Comparison of ENCODE assay signal across 17 cellular contexts in the genomic region with DNA sequence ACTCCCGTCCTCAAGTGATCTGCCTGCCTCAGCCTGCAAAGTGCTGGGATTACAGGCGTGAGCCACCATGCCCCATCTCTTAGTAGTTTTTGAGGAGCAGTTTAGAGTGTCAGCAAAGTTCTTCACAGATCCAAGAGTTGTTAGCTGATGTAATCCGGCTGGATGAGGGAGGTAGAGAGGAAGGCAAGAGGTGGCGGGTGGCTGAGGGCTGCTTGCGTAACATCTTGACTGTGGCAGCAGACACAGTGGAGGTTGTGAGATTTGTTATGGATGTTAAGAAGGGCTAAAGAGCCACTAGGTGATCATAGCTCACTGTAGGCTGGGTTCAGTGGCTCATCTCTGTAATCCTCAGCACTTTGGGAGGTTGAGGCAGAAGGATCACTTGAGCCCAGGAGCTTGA. TPM values are rescaled to one million over a fixed set of nuclear protein-coding genes. Genes with fewer than 3 reads are reported as not detected.
DNase-seq lines count a peak whose midpoint lies in the region; ATAC-seq and TF ChIP-seq lines count a peak whose summit lies in the region.
"Had no signal": no experiment of that assay in that cellular context is flagged by ENCODE, and none has a peak within 500 bp of the region (broad histone marks: within the 10 kb centered on the region; RNA-seq: fewer than 3 reads in every experiment).

No MANE protein-coding gene starts in this region.

- H3K36me3 ChIP-seq in IMR-90 (ENCODE audit: control insufficient read depth, insufficient read depth, low read length) (no peaks in the 10 kb centered on the region), lung (ENCODE audit: control insufficient read depth in 2 of 2, insufficient read depth in 2 of 2, low read length in 2 of 2) (no peaks in the 10 kb centered on the region)

- no peak overlapping the region for H2BK15ac ChIP-seq in IMR-90 (ENCODE audit: low read depth, low read length)

- H3K4ac ChIP-seq in IMR-90 (ENCODE audit: low read depth, low read length), result no peak overlapping the region

- no peak overlapping the region for H2BK5ac ChIP-seq in IMR-90 (ENCODE audit: low read depth, low read length, poor library complexity, severe bottlenecking)

- H3K27ac ChIP-seq in IMR-90 (ENCODE audit: insufficient read depth, low read length) (no peak overlapping the region), lung (ENCODE audit: low read depth in 1 of 2, low read length in 1 of 2) (no peak overlapping the region)
- H3K27ac ChIP-seq: RWPE1 had no signal

- no TSS peak for BruUV-seq in IMR-90 (replicated peaks; lab: Mats Ljungman, UMichigan)

- no peaks in the 10 kb centered on the region for H3K4me1 ChIP-seq in IMR-90 (ENCODE audit: control insufficient read depth, insufficient read depth, low read length)
- no peaks in the 10 kb centered on the region for H3K4me1 ChIP-seq in lung (ENCODE audit: control insufficient read depth in 2 of 2, insufficient read depth in 2 of 2, low read length in 2 of 2)

- H3K56ac ChIP-seq in IMR-90 (ENCODE audit: extremely low read depth, insufficient read depth, low read length), result no peak overlapping the region

- H3K27ac Mint-ChIP-seq in immature natural killer cell, result no peak overlapping the region
- H3K27ac Mint-ChIP-seq: B cell; CD4-positive, CD25-positive, alpha-beta regulatory T cell; GM23338 had no signal

- POLR2A ChIA-PET in IMR-90 (lab: Charles Lee; ENCODE audit: unreplicated experiment), result no interaction called here

- H4K5ac ChIP-seq in IMR-90 (ENCODE audit: low read depth, low read length), result no peak overlapping the region

- WGBS in IMR-90 (ENCODE audit: extremely low coverage in 2 of 2, insufficient read length in 1 of 2), 2 experiments, result 38% methylated on average over 5 of the region's 5 CpGs; no CpG with 5 or more reads in 1 of the 2 experiments
- WGBS in lung, 2 donors, result 49 to 57% methylated on average over 5 of the region's 5 CpGs

- H2BK120ac ChIP-seq in IMR-90 (ENCODE audit: low read depth, low read length), result no peak overlapping the region

- no peaks in the 10 kb centered on the region for H3K9me3 Mint-ChIP-seq in immature natural killer cell
- H3K9me3 Mint-ChIP-seq: GM23338 had no signal

- H3K18ac ChIP-seq in IMR-90 (ENCODE audit: low read depth, low read length), result no peak overlapping the region

- no peak overlapping the region for H2AK5ac ChIP-seq in IMR-90 (ENCODE audit: low read depth, low read length)

- no peak overlapping the region for H4K91ac ChIP-seq in IMR-90 (ENCODE audit: insufficient read depth, low read depth, low read length)

- H2AK9ac ChIP-seq in IMR-90 (replicated peaks; ENCODE audit: low read depth, low read length, poor library complexity), result no peak overlapping the region

- H3K4me3 ChIP-seq in IMR-90 (ENCODE audit: insufficient read depth, low read depth, low read length), result no peak overlapping the region
- H3K4me3 ChIP-seq in lung, result no peak overlapping the region
- H3K4me3 ChIP-seq: GM23338 had no signal

- no peak for TF ChIP-seq POLR2A in IMR-90 (IDR thresholded peaks at IDR 0.05; ENCODE audit: low read depth, low read length)

- DNase-seq in IMR-90 (no peak), MV-4-11 (lab: John Stamatoyannopoulos, UW) (peak; percentile 66), SKM-1 treated with dmso at 0.1 percent for 144 hours (lab: John Stamatoyannopoulos, UW; ENCODE audit: unreplicated experiment) (peak; percentile 79), lung (ENCODE audit: low spot score) (peak; percentile 44), immature natural killer cell (no peak), posterior cingulate gyrus (no peak)
- no peak for DNase-seq in stimulated activated CD4-positive, alpha-beta T cell treated with anti-CD3 and anti-CD28 coated beads, Interleukin-12 subunit alpha, Interleukin-12 subunit beta, amount 100 ng/mL, for 4 hours
- DNase-seq: CD4-positive, CD25-positive, alpha-beta regulatory T cell; Karpas-422; MM.1S; NCI-H1417 treated with DMSO at 0.1 percent for 48 hours; NCI-H2029 treated with DMSO at 0.1 percent for 48 hours; NCI-H510A treated with DMSO at 0.1 percent for 48 hours had no signal

- H3K23ac ChIP-seq in IMR-90 (ENCODE audit: low read depth, low read length), result no peak overlapping the region

- no peak for TF ChIP-seq RAD21 in IMR-90 (IDR thresholded peaks at IDR 0.05; ENCODE audit: low read length)

- H3K36me3 Mint-ChIP-seq in immature natural killer cell, result no peaks in the 10 kb centered on the region
- H3K36me3 Mint-ChIP-seq: CD4-positive, CD25-positive, alpha-beta regulatory T cell had no signal

- H3K4me3 Mint-ChIP-seq in immature natural killer cell, result no peak overlapping the region
- H3K4me3 Mint-ChIP-seq: B cell; CD4-positive, CD25-positive, alpha-beta regulatory T cell; GM23338 had no signal

- no peaks in the 10 kb centered on the region for H3K9me3 ChIP-seq in IMR-90 (ENCODE audit: control insufficient read depth, insufficient read depth, low read length)
- H3K9me3 ChIP-seq in lung (ENCODE audit: control insufficient read depth in 2 of 2, insufficient read depth in 1 of 2, low read length in 1 of 2), result no peaks in the 10 kb centered on the region

- H2AFZ ChIP-seq in IMR-90 (replicated peaks; ENCODE audit: low read length, poor library complexity), result no peak overlapping the region
- H2AFZ ChIP-seq: GM23338 had no signal

- no peaks in the 10 kb centered on the region for H3K79me1 ChIP-seq in IMR-90 (ENCODE audit: low read depth in 1 of 2, low read length in 2 of 2)

- no peak overlapping the region for H2BK20ac ChIP-seq in IMR-90 (ENCODE audit: low read depth, low read length)

- no peak overlapping the region for H3K9ac ChIP-seq in IMR-90 (ENCODE audit: low read depth, low read length)

- H3K27me3 ChIP-seq in IMR-90 (ENCODE audit: control insufficient read depth, insufficient read depth, low read length) (peaks cover 28% of the 10 kb centered on the region), lung (ENCODE audit: control insufficient read depth, insufficient read depth) (no peaks in the 10 kb centered on the region)

- no peak overlapping the region for H3K4me2 ChIP-seq in IMR-90 (ENCODE audit: low read depth, low read length)
- H3K4me2 ChIP-seq: GM23338 had no signal

- CTCF ChIA-PET in IMR-90 (lab: Yijun Ruan, JAX), result interaction anchor here (1.2 kb wide), 1 partner anchor 20 kb away, joined by 3 read pairs; the partner anchor contains the start of gene FAM136A

- intact Hi-C loops in IMR-90 (cut with micrococcal nuclease) (no loop called here), posterior cingulate gyrus (cut with DNase I) (no loop called here)

- TF ChIP-seq CTCF in IMR-90 (conservative IDR thresholded peaks at IDR 0.05; ENCODE audit: low read depth, low read length), result no peak
- TF ChIP-seq CTCF in lung (IDR thresholded peaks at IDR 0.05; ENCODE audit: control extremely low read depth, extremely low read depth), result no peak

- no peaks in the 10 kb centered on the region for H3K9me1 ChIP-seq in IMR-90 (ENCODE audit: insufficient read depth, low read length)

- no peak overlapping the region for H3K14ac ChIP-seq in IMR-90 (replicated peaks; ENCODE audit: low read depth, low read length)

- H3K27me3 Mint-ChIP-seq in immature natural killer cell (ENCODE audit: low read depth in 3 of 3), result peaks cover 6 to 8% (median 7%) of the 10 kb centered on the region in 3 donors

- no peaks in the 10 kb centered on the region for H3K4me1 Mint-ChIP-seq in immature natural killer cell
- H3K4me1 Mint-ChIP-seq: B cell; CD4-positive, CD25-positive, alpha-beta regulatory T cell; GM23338 had no signal

- H4K20me1 ChIP-seq in IMR-90 (ENCODE audit: insufficient read depth, low read length), result no peaks in the 10 kb centered on the region

- dilution Hi-C loops in IMR-90 (cut with HindIII; ENCODE audit: low sequenced_read_pairs, unreplicated experiment), result no loop called here

- ATAC-seq in IMR-90 (ENCODE audit: low read depth) (no peak), lung (ENCODE audit: insufficient read depth, low FRiP score) (no peak), GM18861 (IDR thresholded peaks at IDR 0.05; ENCODE audit: unreplicated experiment) (no peak)
- ATAC-seq: GM23338 had no signal

- in situ Hi-C loops in IMR-90 (cut with MboI; ENCODE audit: low sequenced_read_pairs), result no loop called here

- no peak overlapping the region for H4K8ac ChIP-seq in IMR-90 (ENCODE audit: low read depth in 2 of 2, low read length in 2 of 2)

TF ChIP-seq in IMR-90, 13 proteins besides CTCF, POLR2A, EP300 and RAD21:
- TF ChIP-seq NFE2L2 (IDR thresholded peaks at IDR 0.05; ENCODE audit: low read depth, low read length), result no peak
- peak; percentile 35 for TF ChIP-seq CEBPB (IDR thresholded peaks at IDR 0.05; ENCODE audit: low read depth, low read length)
- TF ChIP-seq MXI1 (IDR thresholded peaks at IDR 0.05; ENCODE audit: borderline replicate concordance, low read depth, low read length), result no peak
- no peak for TF ChIP-seq USF2 (IDR thresholded peaks at IDR 0.05; ENCODE audit: low read depth, low read length)

RNA-seq across cellular contexts. Expression of gene FAM136A, which starts 19.5 kb away (rescaled TPM):
- total RNA-seq in IMR-90 (2012; rRNA removed), result 19.9 and 35.0 TPM in 2 replicates
- polyA plus RNA-seq in IMR-90 (2012; rRNA removed), result 26.8 and 28.1 TPM in 2 replicates
- 12.0 and 13.6 TPM in 2 replicates for polyA plus RNA-seq in IMR-90 (2012; cell fraction: cytosol; rRNA removed)
- polyA plus RNA-seq in IMR-90 (2012; cell fraction: nucleus; rRNA removed; ENCODE audit: low replicate concordance), result 18.3 and 35.9 TPM in 2 replicates
- total RNA-seq in lung, result 10 to 100 TPM; 23.7 to 31.7 TPM
- 10 to 100 TPM; 28.6 to 37.0 TPM for polyA plus RNA-seq in lung
- 10 to 100 TPM; 38.4 to 68.6 (median 46.1) TPM for polyA plus RNA-seq in immature natural killer cell

RNA-seq across cellular contexts. Expression of gene SNRPG, which starts 27.8 kb away (rescaled TPM):
- total RNA-seq in IMR-90 (2012; rRNA removed) (63.3 and 291 TPM in 2 replicates), lung (100 to 1,000 TPM in 1 of 2 donors, 10 to 100 TPM in 1; 85.0 to 108 TPM)
- polyA plus RNA-seq in IMR-90 (2012; rRNA removed) (141 and 167 TPM in 2 replicates), lung (100 to 1,000 TPM; 151 to 298 TPM), immature natural killer cell (100 to 1,000 TPM; 164 to 217 (median 188) TPM)
- 19.6 and 42.6 TPM in 2 replicates for polyA plus RNA-seq in IMR-90 (2012; cell fraction: cytosol; rRNA removed)
- 4.2 and 27.6 TPM in 2 replicates for polyA plus RNA-seq in IMR-90 (2012; cell fraction: nucleus; rRNA removed; ENCODE audit: low replicate concordance)

Comparison
In these comparisons a context has a peak if more than half of its experiments do, and no peak if none do; other contexts are left out.
1. DNase-seq: peak in MV-4-11 (single experiment), SKM-1 treated with dmso at 0.1 percent for 144 hours (single experiment) and lung (single experiment); none in IMR-90 (single experiment), immature natural killer cell (0 of 3), posterior cingulate gyrus (0 of 10) and stimulated activated CD4-positive, alpha-beta T cell treated with anti-CD3 and anti-CD28 coated beads, Interleukin-12 subunit alpha, Interleukin-12 subunit beta, amount 100 ng/mL, for 4 hours (single experiment).